ENCODE assay signal across 28 cellular contexts in the genomic region with DNA sequence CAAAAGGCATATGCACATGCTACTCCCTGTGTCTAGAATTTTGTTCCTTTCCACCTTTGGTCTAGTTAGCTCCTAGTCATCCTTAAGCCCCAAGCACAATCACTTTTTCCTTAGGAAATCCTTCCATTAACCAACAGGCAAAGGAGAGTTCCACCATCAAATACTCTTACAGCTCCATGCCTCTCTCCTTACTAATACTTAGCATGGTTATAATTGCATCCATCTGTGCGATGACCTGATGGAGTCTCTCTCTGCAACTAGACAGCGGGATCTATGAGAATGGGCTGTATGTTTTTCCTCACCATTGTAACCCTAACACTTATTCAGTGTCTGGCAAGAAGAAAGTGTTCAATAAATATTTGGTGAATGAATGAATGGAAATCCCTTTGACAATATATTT.
"Had no signal": no experiment of that assay in that cellular context is flagged by ENCODE, and none has a peak within 500 bp of the region (broad histone marks: within the 10 kb centered on the region; RNA-seq: fewer than 3 reads in every experiment).

No MANE protein-coding gene starts in this region.

- DNase-seq: activated B cell treated with CpG ODN at 0.5 μM for 24 hours; activated CD4-positive, alpha-beta T cell treated with anti-CD3 and anti-CD28 coated beads for 36 hours; activated CD4-positive, alpha-beta T cell treated with anti-CD3 and anti-CD28 coated beads, Interleukin-2, amount 50 U/mL, for 4 hours; activated CD8-positive, alpha-beta memory T cell treated with anti-CD3 and anti-CD28 coated beads for 24 hours; activated CD8-positive, alpha-beta memory T cell treated with anti-CD3 and anti-CD28 coated beads, Interleukin-2, amount 50 U/mL, for 4 hours; activated naive CD4-positive, alpha-beta T cell treated with Interleukin-2 at 50 U/mL for 16 hours; activated naive CD8-positive, alpha-beta T cell treated with anti-CD3 and anti-CD28 coated beads for 36 hours; activated T-cell treated with anti-CD3 and anti-CD28 coated beads, Interleukin-2, amount 50 U/mL, for 24 hours; amniotic stem cell; body of pancreas; effector CD8-positive, alpha-beta T cell; erythroblast; foreskin melanocyte; glutamatergic neuron; immature natural killer cell; natural killer cell; retina; sigmoid colon; stimulated activated CD4-positive, alpha-beta T cell treated with anti-CD3 and anti-CD28 coated beads, Interleukin-15, amount 100 ng/mL, for 24 hours; stomach; transverse colon had no signal

- H3K9me3 ChIP-seq: body of pancreas, sigmoid colon, stomach, transverse colon had no signal

- H3K36me3 ChIP-seq: cardiac muscle cell, sigmoid colon, stomach, transverse colon had no signal

- H3K4me3 ChIP-seq: body of pancreas, cardiac muscle cell, hepatocyte, lung, sigmoid colon, smooth muscle cell, stomach, transverse colon had no signal

- H3K27me3 ChIP-seq: body of pancreas, hepatocyte, sigmoid colon, stomach, transverse colon had no signal

- ATAC-seq: activated CD4-positive, alpha-beta T cell treated with anti-CD3 and anti-CD28 coated beads for 36 hours; body of pancreas; left lobe of liver; natural killer cell; stimulated activated memory B cell treated with anti-CD40 and anti-IgM and Interleukin-4, amounts not matched to agents 10 μg/mL and 1 μg/mL and 100 μg/mL, for 72 hours had no signal

- H3K27ac ChIP-seq: body of pancreas, cardiac muscle cell, hepatocyte, sigmoid colon, stomach, transverse colon had no signal

- H2AFZ ChIP-seq: hepatocyte had no signal

- H3K4me2 ChIP-seq: hepatocyte had no signal

- H3K4me1 ChIP-seq: body of pancreas, sigmoid colon, stomach, transverse colon had no signal

- FAIRE-seq: urothelium cell line had no signal

- H3K79me2 ChIP-seq: hepatocyte had no signal
